In the genomic region with DNA sequence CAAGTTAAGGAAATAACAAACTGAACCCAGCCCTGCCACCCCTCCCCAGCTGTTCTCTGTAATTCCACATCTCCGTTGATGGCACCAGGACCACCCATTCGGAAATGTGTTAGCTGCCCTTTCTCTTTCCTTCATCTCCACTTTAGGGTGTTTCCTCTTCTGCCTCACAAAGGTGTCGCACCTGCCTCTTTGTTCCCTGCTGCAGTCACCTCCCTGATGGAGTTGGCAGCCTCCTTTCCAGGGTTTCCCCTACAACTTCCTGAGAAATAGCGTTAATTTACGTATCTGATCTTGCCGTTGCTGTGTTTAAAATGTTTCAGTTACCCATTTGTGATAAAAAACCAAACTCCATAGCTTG, we compare ENCODE assay signal across 1 cellular context.
TF ChIP-seq lines count a peak whose summit lies in the region.

No MANE protein-coding gene starts in this region.

TF ChIP-seq in HepG2, 621 proteins besides CTCF, POLR2A, EP300 and RAD21:
- TF ChIP-seq, protein P1, sequence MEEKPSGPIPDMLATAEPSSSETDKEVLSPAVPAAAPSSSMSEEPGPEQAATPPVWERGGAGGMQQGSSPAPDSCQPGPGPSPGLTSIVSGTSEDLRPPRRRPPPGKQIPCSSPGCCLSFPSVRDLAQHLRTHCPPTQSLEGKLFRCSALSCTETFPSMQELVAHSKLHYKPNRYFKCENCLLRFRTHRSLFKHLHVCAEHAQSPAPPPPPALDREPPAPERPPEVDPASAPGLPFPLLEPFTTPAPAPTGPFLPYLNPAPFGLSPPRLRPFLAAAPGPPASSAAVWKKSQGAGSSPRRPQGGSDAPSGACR (CRISPR knock-in tag; IDR thresholded peaks at IDR 0.05) = 0 out of 2 replicates have a peak, but pooled peaks have one; percentile 23
- TF ChIP-seq AKAP8 (CRISPR knock-in tag; IDR thresholded peaks at IDR 0.05) = no peak
